In the genomic region with DNA sequence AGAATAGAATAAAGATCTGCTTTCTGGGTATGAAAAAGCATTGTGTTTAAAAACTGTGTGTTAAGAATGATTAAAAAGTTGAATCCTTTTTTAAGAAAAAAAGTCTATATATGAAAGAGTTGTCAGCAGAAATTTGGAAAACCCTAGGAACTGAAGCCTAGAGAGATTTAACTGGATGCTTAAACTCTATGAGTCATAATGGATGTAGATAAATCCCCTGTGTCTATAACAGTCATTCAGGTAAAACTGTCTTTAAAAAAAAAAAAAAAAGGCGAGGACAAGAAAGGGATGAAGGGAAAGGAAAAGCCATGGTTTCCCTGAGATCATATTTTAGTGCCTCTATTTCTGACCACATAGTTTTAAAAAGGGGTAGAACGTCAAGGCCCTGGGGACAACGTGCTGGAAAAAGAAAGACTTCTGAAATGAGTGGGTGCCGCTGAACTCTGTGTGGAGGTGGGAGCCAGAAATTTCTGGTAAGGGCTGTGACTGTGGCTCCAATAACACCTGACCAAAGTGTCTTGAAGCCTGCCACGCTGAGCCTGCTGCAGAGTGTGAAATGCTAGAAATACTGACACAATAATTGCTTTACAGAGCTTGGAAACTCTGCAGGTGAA, we compare ENCODE assay signal across 21 cellular contexts.
A peak's percentile ranks its signal among the peaks of the same experiment; 100 is the strongest.
DNase-seq lines count a peak whose midpoint lies in the region; ATAC-seq and TF ChIP-seq lines count a peak whose summit lies in the region.
"Had no signal": no experiment of that assay in that cellular context is flagged by ENCODE, and none has a peak within 500 bp of the region (broad histone marks: within the 10 kb centered on the region; RNA-seq: fewer than 3 reads in every experiment).

No MANE protein-coding gene starts in this region.

- H3K27me3 Mint-ChIP-seq in activated B cell treated with CpG ODN at 0.5 μM for 24 hours (no peaks in the 10 kb centered on the region), endothelial cell (ENCODE audit: unreplicated experiment) (no peaks in the 10 kb centered on the region)
- H3K27me3 Mint-ChIP-seq: dendritic cell treated with granulocyte-macrophage colony-stimulating factor and Interleukin-4, amounts not matched to agents 40 ng/mL and 50 ng/mL, for 4 days had no signal

- H3K4me1 Mint-ChIP-seq in activated B cell treated with CpG ODN at 0.5 μM for 24 hours, result peaks cover 9% of the 10 kb centered on the region
- no peaks in the 10 kb centered on the region for H3K4me1 Mint-ChIP-seq in endothelial cell (ENCODE audit: unreplicated experiment)

- H3K4me3 Mint-ChIP-seq in activated B cell treated with CpG ODN at 0.5 μM for 24 hours, result no peak overlapping the region
- H3K4me3 Mint-ChIP-seq in endothelial cell (ENCODE audit: unreplicated experiment), result no peak overlapping the region
- H3K4me3 Mint-ChIP-seq: activated T-cell treated with anti-CD3 and anti-CD28 coated beads, Interleukin-2, amount 50 U/mL, for 4 hours; dendritic cell treated with granulocyte-macrophage colony-stimulating factor and Interleukin-4, amounts not matched to agents 40 ng/mL and 50 ng/mL, for 4 days had no signal

- no peaks in the 10 kb centered on the region for H3K36me3 Mint-ChIP-seq in activated B cell treated with CpG ODN at 0.5 μM for 24 hours (ENCODE audit: low read depth)
- H3K36me3 Mint-ChIP-seq in endothelial cell (ENCODE audit: low read depth, unreplicated experiment), result no peaks in the 10 kb centered on the region

- peak; percentile 49 for ATAC-seq in GM19452 (IDR thresholded peaks at IDR 0.05; ENCODE audit: unreplicated experiment)
- peak; percentile 73 for ATAC-seq in HG02870 (IDR thresholded peaks at IDR 0.05; ENCODE audit: unreplicated experiment)
- ATAC-seq in activated B cell treated with CpG ODN at 0.5 μM for 24 hours (ENCODE audit: low read depth), result peak; percentile 31
- no peak for ATAC-seq in GM21786 (IDR thresholded peaks at IDR 0.05; ENCODE audit: unreplicated experiment)
- ATAC-seq: left colon; stimulated activated naive CD8-positive, alpha-beta T cell treated with anti-CD3 and anti-CD28 coated beads, Interleukin-15, Interleukin-2, amounts not matched to agents 100 U/mL and 50 U/mL, for 24 hours had no signal

- no peak for TF ChIP-seq CTCF in activated B cell treated with CpG ODN at 0.5 μM for 24 hours (IDR thresholded peaks at IDR 0.05)
- TF ChIP-seq CTCF in endothelial cell (IDR thresholded peaks at IDR 0.05; ENCODE audit: unreplicated experiment), result no peak

- H3K27ac Mint-ChIP-seq in activated B cell treated with CpG ODN at 0.5 μM for 24 hours (no peak overlapping the region), endothelial cell (ENCODE audit: unreplicated experiment) (no peak overlapping the region)
- H3K27ac Mint-ChIP-seq: dendritic cell treated with granulocyte-macrophage colony-stimulating factor and Interleukin-4, amounts not matched to agents 40 ng/mL and 50 ng/mL, for 4 days had no signal

- POLR2A ChIA-PET in activated B cell treated with CpG ODN at 0.5 μM for 24 hours (lab: Charles Lee), result no interaction called here

- peak; percentile 10 for DNase-seq in activated CD4-positive, alpha-beta T cell treated with anti-CD3 and anti-CD28 coated beads for 48 hours
- DNase-seq in activated CD4-positive, alpha-beta T cell treated with anti-CD3 and anti-CD28 coated beads for 4 hours, result no peak
- DNase-seq in activated B cell treated with CpG ODN at 0.5 μM for 24 hours, result no peak
- DNase-seq in stimulated activated naive CD4-positive, alpha-beta T cell (lab: John Stamatoyannopoulos, UW), result no peak
- no peak for DNase-seq in endothelial cell (ENCODE audit: low spot score)
- DNase-seq: 8988T; activated CD4-positive, alpha-beta T cell treated with anti-CD3 and anti-CD28 coated beads, Interleukin-2, amount 50 U/mL, for 4 hours; activated T-cell treated with anti-CD3 and anti-CD28 coated beads, Interleukin-2, amount 50 U/mL, for 4 hours; DMS 273 treated with DMSO at 0.1 percent for 48 hours; foreskin melanocyte; GDM1; Kasumi-1; left colon; midbrain; NCI-H1105 treated with DMSO at 0.1 percent for 48 hours; spleen; stimulated activated naive CD8-positive, alpha-beta T cell treated with anti-CD3 and anti-CD28 coated beads, Interleukin-15, Interleukin-2, amounts not matched to agents 100 U/mL and 50 U/mL, for 24 hours had no signal

- CTCF ChIA-PET in activated B cell treated with CpG ODN at 0.5 μM for 24 hours (lab: Charles Lee), result no interaction called here

- H3K9me3 Mint-ChIP-seq in activated B cell treated with CpG ODN at 0.5 μM for 24 hours (peaks cover 4% of the 10 kb centered on the region), endothelial cell (ENCODE audit: unreplicated experiment) (no peaks in the 10 kb centered on the region)

- intact Hi-C loops in activated B cell treated with CpG ODN at 0.5 μM for 24 hours (cut with micrococcal nuclease), result no loop called here
